ENCODE assay signal across 12 cellular contexts in genomic region chr15:58441376-58442070, GRCh38. TPM values are rescaled to one million over a fixed set of nuclear protein-coding genes. Genes with fewer than 3 reads are reported as not detected.
DNase-seq lines count a peak whose midpoint lies in the region; ATAC-seq and TF ChIP-seq lines count a peak whose summit lies in the region.
"Had no signal": no experiment of that assay in that cellular context is flagged by ENCODE, and none has a peak within 500 bp of the region (broad histone marks: within the 10 kb centered on the region; RNA-seq: fewer than 3 reads in every experiment).

No MANE protein-coding gene starts in this region.

- TF ChIP-seq POLR2A in body of pancreas (IDR thresholded peaks at IDR 0.05), result no peak

- intact Hi-C loops in left ventricle myocardium inferior (cut with micrococcal nuclease), result no loop called here
- intact Hi-C loops in Right ventricle myocardium superior (cut with DNase I), result no loop called here
- intact Hi-C loops in body of pancreas (cut with DNase I), result no loop called here

- TF ChIP-seq CTCF in left ventricle myocardium inferior (IDR thresholded peaks at IDR 0.05; ENCODE audit: borderline replicate concordance) (no peak), body of pancreas (IDR thresholded peaks at IDR 0.05) (no peak), lung (IDR thresholded peaks at IDR 0.05; ENCODE audit: control extremely low read depth, extremely low read depth) (no peak)

- H3K4me1 ChIP-seq in left ventricle myocardium inferior (peaks cover 56% of the 10 kb centered on the region), body of pancreas (peaks cover 34% of the 10 kb centered on the region), lung (ENCODE audit: control insufficient read depth in 2 of 2, insufficient read depth in 2 of 2, low read length in 2 of 2) (peaks cover 3 to 19% of the 10 kb centered on the region in 2 donors), urinary bladder (ENCODE audit: insufficient read depth) (peaks cover 2% of the 10 kb centered on the region)

- 87 to 88% methylated on average over 9 of the region's 9 CpGs for WGBS in body of pancreas, 2 donors
- WGBS in lung, 2 donors, result 87 to 91% methylated on average over 9 of the region's 9 CpGs
- WGBS in urinary bladder, result 79% methylated on average over 9 of the region's 9 CpGs

- DNase-seq in left ventricle myocardium inferior, result no peak
- DNase-seq in Right ventricle myocardium superior, result no peak
- no peak for DNase-seq in body of pancreas
- DNase-seq in lung (ENCODE audit: low spot score), result no peak
- no peak for DNase-seq in RPMI8226
- no peak for DNase-seq in NCI-H187 (lab: John Stamatoyannopoulos, UW)
- no peak for DNase-seq in NCI-H510A (lab: John Stamatoyannopoulos, UW)
- DNase-seq: activated CD4-positive, CD25-positive, alpha-beta regulatory T cell; CD8-positive, alpha-beta memory T cell; NCI-H2227 treated with DMSO at 0.1 percent for 48 hours had no signal

- H3K9me3 ChIP-seq in left ventricle myocardium inferior (replicated peaks) (no peaks in the 10 kb centered on the region), body of pancreas (no peaks in the 10 kb centered on the region), lung (ENCODE audit: control insufficient read depth in 2 of 2, insufficient read depth in 1 of 2, low read length in 1 of 2) (no peaks in the 10 kb centered on the region)

- H3K27ac ChIP-seq in left ventricle myocardium inferior (replicated peaks) (peak overlapping the region; percentile 92), body of pancreas (peak overlapping the region; percentile 66 to 86 (median 82)), lung (ENCODE audit: low read depth in 1 of 2, low read length in 1 of 2) (peak overlapping the region; percentile 37 to 67), urinary bladder (ENCODE audit: low read depth) (peak overlapping the region; percentile 6)

- H3K4me3 ChIP-seq in left ventricle myocardium inferior (no peak overlapping the region), body of pancreas (no peak overlapping the region), lung (no peak overlapping the region), urinary bladder (ENCODE audit: low read depth, low read length) (no peak overlapping the region)

- H3K36me3 ChIP-seq in left ventricle myocardium inferior (no peaks in the 10 kb centered on the region), body of pancreas (replicated peaks in 1 of 2; ENCODE audit: insufficient read depth in 1 of 2, low read depth in 2 of 2) (no peaks in the 10 kb centered on the region), lung (ENCODE audit: control insufficient read depth in 2 of 2, insufficient read depth in 2 of 2, low read length in 2 of 2) (no peaks in the 10 kb centered on the region), urinary bladder (ENCODE audit: insufficient read depth) (no peaks in the 10 kb centered on the region)

- ATAC-seq in Right ventricle myocardium superior (ENCODE audit: poor library complexity) (no peak), body of pancreas (no peak), lung (ENCODE audit: insufficient read depth, low FRiP score) (no peak)

- no peaks in the 10 kb centered on the region for H3K27me3 ChIP-seq in left ventricle myocardium inferior (ENCODE audit: low read depth)
- H3K27me3 ChIP-seq in body of pancreas, result no peaks in the 10 kb centered on the region
- no peaks in the 10 kb centered on the region for H3K27me3 ChIP-seq in lung (ENCODE audit: control insufficient read depth, insufficient read depth)

RNA-seq across cellular contexts. Expression of gene LIPC, which starts 9.7 kb away (rescaled TPM):
- 1.5 TPM for total RNA-seq in left ventricle myocardium inferior
- 0.65 TPM for total RNA-seq in Right ventricle myocardium superior
- total RNA-seq in body of pancreas, result 1 to 10 TPM; 1.6 to 2.3 TPM
- under 1 TPM; 0.55 to 0.57 TPM for total RNA-seq in lung
- under 1 TPM; 0.20 to 0.24 TPM for polyA plus RNA-seq in lung
- total RNA-seq in urinary bladder, result 1.2 TPM
- polyA plus RNA-seq in urinary bladder, result 0.41 TPM
- total RNA-seq: cerebellum had no signal

Comparison
In these comparisons a context has a peak if more than half of its experiments do, and no peak if none do; other contexts are left out.
1. H3K27ac ChIP-seq: peak in every context shown above with its lines; median percentile 92 in left ventricle myocardium inferior; 82 in body of pancreas; 52 in lung; 6 in urinary bladder.